Comparison of ENCODE assay signal across 21 cellular contexts in genomic region chr2:3099860-3100234, GRCh38.
DNase-seq lines count a peak whose midpoint lies in the region; ATAC-seq and TF ChIP-seq lines count a peak whose summit lies in the region.
"Had no signal": no experiment of that assay in that cellular context is flagged by ENCODE, and none has a peak within 500 bp of the region (broad histone marks: within the 10 kb centered on the region; RNA-seq: fewer than 3 reads in every experiment).

No MANE protein-coding gene starts in this region.

- H3K36me3 ChIP-seq in neural progenitor cell = no peaks in the 10 kb centered on the region

- in situ Hi-C loops in GM13977 (cut with MboI; ENCODE audit: low pct_unique_long_range_greater_than_20kb, low sequenced_read_pairs, unreplicated experiment) = no loop called here

- no peak overlapping the region for H3K4me3 Mint-ChIP-seq in activated CD4-positive, alpha-beta T cell treated with anti-CD3 and anti-CD28 coated beads, Interleukin-2, amount 10 ng/mL, durations not matched to agents 24 days and 14 days
- H3K4me3 Mint-ChIP-seq in neural progenitor cell (no peak overlapping the region), natural killer cell (no peak overlapping the region)
- H3K4me3 Mint-ChIP-seq: CD4-positive, alpha-beta memory T cell had no signal

- intact Hi-C loops in activated CD4-positive, alpha-beta T cell treated with anti-CD3 and anti-CD28 coated beads, Interleukin-2, amount 10 ng/mL, durations not matched to agents 24 days and 14 days (cut with micrococcal nuclease) = no loop called here
- intact Hi-C loops in natural killer cell (cut with micrococcal nuclease) = no loop called here

- no peak overlapping the region for H3K9ac ChIP-seq in neural progenitor cell

- H3K36me3 Mint-ChIP-seq in activated CD4-positive, alpha-beta T cell treated with anti-CD3 and anti-CD28 coated beads, Interleukin-2, amount 10 ng/mL, durations not matched to agents 24 days and 14 days (ENCODE audit: low read depth) = no peaks in the 10 kb centered on the region
- H3K36me3 Mint-ChIP-seq in neural progenitor cell = no peaks in the 10 kb centered on the region
- no peaks in the 10 kb centered on the region for H3K36me3 Mint-ChIP-seq in natural killer cell
- H3K36me3 Mint-ChIP-seq: CD4-positive, alpha-beta memory T cell had no signal

- no peaks in the 10 kb centered on the region for H4K20me1 ChIP-seq in neural progenitor cell (ENCODE audit: low read depth)

- peak; percentile 36 for DNase-seq in activated CD4-positive, alpha-beta T cell treated with anti-CD3 and anti-CD28 coated beads, Interleukin-2, amount 10 ng/mL, durations not matched to agents 24 days and 14 days
- no peak for DNase-seq in activated CD4-positive, alpha-beta T cell treated with anti-CD3 and anti-CD28 coated beads, Interleukin-2, amount 50 U/mL, for 4 hours
- DNase-seq in NOMO-1 treated with dmso at 0.1 percent for 144 hours (lab: John Stamatoyannopoulos, UW; ENCODE audit: unreplicated experiment) = peak; percentile 4
- no peak for DNase-seq in neural progenitor cell (ENCODE audit: low spot score)
- DNase-seq in GM13977 (ENCODE audit: low spot score) = no peak
- no peak for DNase-seq in DMS114 treated with DMSO at 0.1 percent for 48 hours (lab: John Stamatoyannopoulos, UW; ENCODE audit: unreplicated experiment)
- no peak for DNase-seq in hippocampal formation (lab: John Stamatoyannopoulos, UW)
- no peak for DNase-seq in natural killer cell
- DNase-seq: AML-193; Calu3; CD4-positive, alpha-beta memory T cell; IMR-90; NCI-H1092 treated with DMSO at 0.1 percent for 48 hours; NCI-H146; NCI-H2029 treated with DMSO at 0.1 percent for 48 hours; NCI-H2171; NCI-H446 treated with DMSO at 0.1 percent for 48 hours; NCI-H748 treated with DMSO at 0.1 percent for 48 hours; PC-9 had no signal

- peaks cover 7% of the 10 kb centered on the region for H3K27me3 Mint-ChIP-seq in activated CD4-positive, alpha-beta T cell treated with anti-CD3 and anti-CD28 coated beads, Interleukin-2, amount 10 ng/mL, durations not matched to agents 24 days and 14 days
- H3K27me3 Mint-ChIP-seq in neural progenitor cell (ENCODE audit: insufficient read depth, low read depth) (peaks cover 6% of the 10 kb centered on the region), natural killer cell (ENCODE audit: low read depth in 2 of 2) (peaks cover 15 to 46% of the 10 kb centered on the region in 2 donors)

- no peak for TF ChIP-seq CTCF in neural progenitor cell (IDR thresholded peaks at IDR 0.05)
- TF ChIP-seq CTCF in GM13977 (IDR thresholded peaks at IDR 0.05; ENCODE audit: extremely low read depth, insufficient read depth, missing control alignments) = no peak
- TF ChIP-seq CTCF in natural killer cell (IDR thresholded peaks at IDR 0.05) = no peak

- no peaks in the 10 kb centered on the region for H3K79me2 ChIP-seq in neural progenitor cell (ENCODE audit: low read depth)

- no peaks in the 10 kb centered on the region for H3K9me3 Mint-ChIP-seq in activated CD4-positive, alpha-beta T cell treated with anti-CD3 and anti-CD28 coated beads, Interleukin-2, amount 10 ng/mL, durations not matched to agents 24 days and 14 days
- H3K9me3 Mint-ChIP-seq in neural progenitor cell = peaks cover 3% of the 10 kb centered on the region
- H3K9me3 Mint-ChIP-seq in natural killer cell = no peaks in the 10 kb centered on the region
- H3K9me3 Mint-ChIP-seq: CD4-positive, alpha-beta memory T cell had no signal

- no peaks in the 10 kb centered on the region for H3K27me3 ChIP-seq in neural progenitor cell

- H3K4me1 Mint-ChIP-seq in activated CD4-positive, alpha-beta T cell treated with anti-CD3 and anti-CD28 coated beads, Interleukin-2, amount 10 ng/mL, durations not matched to agents 24 days and 14 days = peaks cover 3% of the 10 kb centered on the region
- H3K4me1 Mint-ChIP-seq in neural progenitor cell (peaks cover 30% of the 10 kb centered on the region), natural killer cell (no peaks in the 10 kb centered on the region)

- H3K4me2 ChIP-seq in neural progenitor cell = no peak overlapping the region
- H3K4me2 ChIP-seq: PC-9 had no signal

- H3K9me3 ChIP-seq in neural progenitor cell (ENCODE audit: low read depth) = no peaks in the 10 kb centered on the region

- no peak for ATAC-seq in natural killer cell

- no peak overlapping the region for H3K27ac ChIP-seq in neural progenitor cell
- H3K27ac ChIP-seq: 22Rv1, PC-9, RWPE1 had no signal

- no peak overlapping the region for H3K4me3 ChIP-seq in neural progenitor cell
- H3K4me3 ChIP-seq: PC-9 had no signal

- no peak overlapping the region for H3K27ac Mint-ChIP-seq in activated CD4-positive, alpha-beta T cell treated with anti-CD3 and anti-CD28 coated beads, Interleukin-2, amount 10 ng/mL, durations not matched to agents 24 days and 14 days
- H3K27ac Mint-ChIP-seq in neural progenitor cell = peak overlapping the region; percentile 80
- H3K27ac Mint-ChIP-seq in natural killer cell = no peak overlapping the region

- H2AFZ ChIP-seq in neural progenitor cell (replicated peaks) = no peak overlapping the region
- H2AFZ ChIP-seq: PC-9 had no signal

- H3F3A ChIP-seq in neural progenitor cell (ENCODE audit: low read depth) = no peaks in the 10 kb centered on the region

- H3K4me1 ChIP-seq in neural progenitor cell = peaks cover 9% of the 10 kb centered on the region

Comparison
In these comparisons a context has a peak if more than half of its experiments do, and no peak if none do; other contexts are left out.
1. DNase-seq: peak in activated CD4-positive, alpha-beta T cell treated with anti-CD3 and anti-CD28 coated beads, Interleukin-2, amount 10 ng/mL, durations not matched to agents 24 days and 14 days (single experiment) and NOMO-1 treated with dmso at 0.1 percent for 144 hours (single experiment); none in activated CD4-positive, alpha-beta T cell treated with anti-CD3 and anti-CD28 coated beads, Interleukin-2, amount 50 U/mL, for 4 hours (0 of 2), neural progenitor cell (single experiment), GM13977 (single experiment), DMS114 treated with DMSO at 0.1 percent for 48 hours (single experiment), hippocampal formation (0 of 2) and natural killer cell (single experiment).